8 cellular contexts compared by ENCODE assay signal in the genomic region with DNA sequence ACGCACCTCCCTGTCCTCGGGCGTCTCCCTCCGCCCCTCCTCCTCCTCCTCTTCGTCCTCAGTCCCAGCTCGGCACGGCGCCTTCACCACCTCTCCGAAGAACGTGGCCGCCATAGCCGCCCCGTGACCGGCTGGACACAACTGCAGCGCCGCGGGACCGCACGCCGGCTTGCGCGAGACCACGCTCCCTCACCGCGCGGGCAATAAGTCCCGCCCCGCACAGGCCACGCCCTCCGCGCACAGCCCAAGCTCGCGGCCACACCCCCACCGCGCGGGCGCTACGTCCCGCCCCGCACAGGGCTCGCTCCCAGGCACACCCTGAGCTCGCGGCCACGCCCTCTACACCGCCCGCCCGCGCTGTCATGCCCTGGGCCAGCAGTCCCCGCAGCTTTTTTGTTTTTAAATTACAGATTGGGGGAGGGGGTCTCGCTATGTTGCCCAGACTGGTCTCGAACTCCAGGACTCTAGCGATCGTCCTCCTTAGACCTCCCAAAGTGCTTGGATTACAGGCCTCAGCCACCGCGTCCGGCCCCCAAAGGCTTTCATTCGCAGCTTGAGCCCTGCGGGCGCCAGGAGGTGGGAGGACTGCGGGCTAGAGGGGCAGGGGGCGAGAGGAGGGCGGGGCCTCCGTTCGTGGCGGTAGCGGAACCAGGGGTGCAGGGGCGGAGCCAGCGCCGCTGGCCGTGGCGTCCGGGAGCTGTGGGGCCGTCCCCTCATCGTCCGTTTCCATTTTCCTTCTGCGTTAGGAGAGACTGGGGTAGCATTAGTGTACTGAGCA. TPM values are rescaled to one million over a fixed set of nuclear protein-coding genes. Genes with fewer than 3 reads are reported as not detected.
DNase-seq lines count a peak whose midpoint lies in the region; ATAC-seq, FAIRE-seq and TF ChIP-seq lines count a peak whose summit lies in the region.

TSS of gene PSMG1 (minus strand) at position 180 of the 778 bp plus-strand sequence. CDS start at position 114, 66 bp downstream.

- no peak for FAIRE-seq in D721Med (lab: Jason Lieb, UNC)

- no peak within 1 kb of the TSS for H2AFZ ChIP-seq in OCI-LY1 (ENCODE audit: low read length)

- H3K4me2 ChIP-seq in OCI-LY1 (ENCODE audit: low read length): peak within 1 kb of the TSS; percentile 93

- in situ Hi-C loops in endometrial microvascular endothelial cells (cut with HindIII; ENCODE audit: inconsistent ontology term, low pct_unique_long_range_greater_than_20kb, low sequenced_read_pairs): no loop called here

- H3K9ac ChIP-seq in OCI-LY1 (ENCODE audit: low read length): peak within 1 kb of the TSS; percentile 86

- H4K20me1 ChIP-seq in OCI-LY1 (ENCODE audit: insufficient read depth, low read length): no peaks in the 10 kb centered on the region

- no peaks in the 10 kb centered on the region for H3K9me2 ChIP-seq in OCI-LY1 (ENCODE audit: low read depth, low read length)

- H3K36me3 ChIP-seq in OCI-LY1 (ENCODE audit: insufficient read depth, low read length): peaks cover 20% of the 10 kb centered on the region

- peak; percentile 84 for ATAC-seq in GM21526 (IDR thresholded peaks at IDR 0.05; ENCODE audit: low FRiP score, unreplicated experiment)

- H3K4me3 ChIP-seq in OCI-LY1 (ENCODE audit: low read depth, low read length, poor library complexity, severe bottlenecking): peak within 1 kb of the TSS; percentile 87

- peak within 1 kb of the TSS; percentile 76 for H3K27ac ChIP-seq in OCI-LY1 (ENCODE audit: low read depth, low read length, poor library complexity, severe bottlenecking)

- DNase-seq in D721Med (ENCODE audit: insufficient read length, low spot score): peak; percentile 29
- peak; percentile 71 for DNase-seq in HuH-7 (ENCODE audit: low spot score)
- DNase-seq in activated CD8-positive, alpha-beta memory T cell treated with anti-CD3 and anti-CD28 coated beads, Interleukin-2, amount 50 U/mL, for 4 hours: peak; percentile 96
- peak; percentile 98 for DNase-seq in mesenteric fat pad (ENCODE audit: low spot score)
- DNase-seq in stimulated activated CD8-positive, alpha-beta memory T cell treated with anti-CD3 and anti-CD28 coated beads, Interleukin-15, amount 100 ng/mL, for 1 hour (ENCODE audit: low read depth): peak; percentile 82

- no peaks in the 10 kb centered on the region for H3K9me3 ChIP-seq in OCI-LY1 (ENCODE audit: low read length)

- H3F3A ChIP-seq in OCI-LY1 (ENCODE audit: insufficient read depth, low read length): peaks cover 6% of the 10 kb centered on the region; the same call in 1 of the 2 replicates

- H3K79me2 ChIP-seq in OCI-LY1 (ENCODE audit: insufficient read depth, low read length): peaks cover 22% of the 10 kb centered on the region

- H3K27me3 ChIP-seq in OCI-LY1 (ENCODE audit: insufficient read depth, low read length): no peaks in the 10 kb centered on the region

- H3K4me1 ChIP-seq in OCI-LY1 (ENCODE audit: insufficient read depth, low read length, severe bottlenecking): peaks cover 56% of the 10 kb centered on the region

- no peak for TF ChIP-seq CTCF in D721Med (IDR thresholded peaks at IDR 0.05; ENCODE audit: insufficient read depth, missing control alignments)
- TF ChIP-seq CTCF in OCI-LY1 (IDR thresholded peaks at IDR 0.05; ENCODE audit: low read length): no peak

RNA-seq across cellular contexts. Expression of gene PSMG1, which starts in this region (rescaled TPM):
- total RNA-seq in endometrial microvascular endothelial cells (ENCODE audit: inconsistent ontology term): 99.0 TPM
- total RNA-seq in mesenteric fat pad: 38.0 TPM

Comparison
In these comparisons a context has a peak if more than half of its experiments do, and no peak if none do; other contexts are left out.
1. Peak in every context shown above with its lines: DNase-seq, ATAC-seq, H3K4me3 ChIP-seq and H3K27ac ChIP-seq.
2. DNase-seq: peak in every context shown above with its lines; median percentile 98 in mesenteric fat pad; 96 in activated CD8-positive, alpha-beta memory T cell treated with anti-CD3 and anti-CD28 coated beads, Interleukin-2, amount 50 U/mL, for 4 hours; 82 in stimulated activated CD8-positive, alpha-beta memory T cell treated with anti-CD3 and anti-CD28 coated beads, Interleukin-15, amount 100 ng/mL, for 1 hour; 71 in HuH-7; 29 in D721Med.